ENCODE assay signal across 14 cellular contexts in the genomic region with DNA sequence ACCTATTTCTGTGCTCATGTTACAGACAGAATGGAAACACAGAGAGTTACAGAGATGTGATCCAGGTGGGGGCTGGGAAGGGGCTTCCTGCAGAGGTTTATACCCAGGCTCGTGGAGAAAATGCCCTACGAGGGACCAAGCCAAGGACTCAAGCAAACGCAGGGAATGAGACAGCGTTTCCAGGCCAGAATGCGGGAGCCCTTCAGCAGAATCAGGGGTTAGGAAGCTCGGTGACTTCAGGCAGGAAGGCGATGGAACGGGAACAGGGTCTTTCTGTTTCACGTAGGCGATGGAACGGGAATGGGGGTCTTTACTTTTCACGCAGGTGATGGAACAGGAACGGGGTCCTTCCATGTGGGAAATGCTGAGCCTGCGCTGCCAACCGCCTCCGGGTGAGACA.
"Had no signal": no experiment of that assay in that cellular context is flagged by ENCODE, and none has a peak within 500 bp of the region (broad histone marks: within the 10 kb centered on the region; RNA-seq: fewer than 3 reads in every experiment).

No MANE protein-coding gene starts in this region.

- DNase-seq: activated B cell treated with CpG ODN at 0.5 μM for 24 hours; activated CD4-positive, alpha-beta T cell treated with anti-CD3 and anti-CD28 coated beads for 48 hours; activated CD8-positive, alpha-beta T cell treated with anti-CD3 and anti-CD28 coated beads for 36 hours; activated naive CD4-positive, alpha-beta T cell; anterior cingulate cortex; left ventricle myocardium superior; natural killer cell; T-helper 2 cell had no signal

- H3K4me3 ChIP-seq: cardiac muscle cell, esophagus muscularis mucosa, right lobe of liver had no signal

- H3K4me3 Mint-ChIP-seq: activated B cell treated with CpG ODN at 0.5 μM for 24 hours; activated CD8-positive, alpha-beta T cell treated with anti-CD3 and anti-CD28 coated beads for 36 hours; activated T-helper 1 cell treated with anti-CD3 and anti-CD28 coated beads, Interleukin-12 subunit alpha, Interleukin-12 subunit beta, Interleukin-2, Interleukin-4 antibody, amounts not matched to agents 30 ng/mL and 10 ng/mL and 1 ng/mL, durations not matched to agents 14 hours and 24 hours and 36 hours; memory B cell; natural killer cell; stimulated activated naive CD8-positive, alpha-beta T cell treated with anti-CD3 and anti-CD28 coated beads, Interleukin-15, Interleukin-2, amounts not matched to agents 100 ng/mL and 50 ng/mL, for 24 hours had no signal

- H3K27me3 Mint-ChIP-seq: activated B cell treated with CpG ODN at 0.5 μM for 24 hours; activated CD8-positive, alpha-beta T cell treated with anti-CD3 and anti-CD28 coated beads for 36 hours; stimulated activated naive CD8-positive, alpha-beta T cell treated with anti-CD3 and anti-CD28 coated beads, Interleukin-15, Interleukin-2, amounts not matched to agents 100 ng/mL and 50 ng/mL, for 24 hours had no signal

- H3K36me3 ChIP-seq: cardiac muscle cell, esophagus muscularis mucosa, right lobe of liver had no signal

- H3K27ac ChIP-seq: cardiac muscle cell, esophagus muscularis mucosa, right lobe of liver had no signal

- H3K9me3 Mint-ChIP-seq: activated B cell treated with CpG ODN at 0.5 μM for 24 hours; activated CD8-positive, alpha-beta T cell treated with anti-CD3 and anti-CD28 coated beads for 36 hours; activated T-helper 1 cell treated with anti-CD3 and anti-CD28 coated beads, Interleukin-12 subunit alpha, Interleukin-12 subunit beta, Interleukin-2, Interleukin-4 antibody, amounts not matched to agents 30 ng/mL and 10 ng/mL and 1 ng/mL, durations not matched to agents 14 hours and 24 hours and 36 hours; memory B cell; natural killer cell; stimulated activated naive CD8-positive, alpha-beta T cell treated with anti-CD3 and anti-CD28 coated beads, Interleukin-15, Interleukin-2, amounts not matched to agents 100 ng/mL and 50 ng/mL, for 24 hours had no signal

- H3K4me1 ChIP-seq: right lobe of liver had no signal

- H3K9me3 ChIP-seq: esophagus muscularis mucosa, right lobe of liver had no signal

- ATAC-seq: activated CD8-positive, alpha-beta T cell treated with anti-CD3 and anti-CD28 coated beads for 36 hours; left ventricle myocardium superior; natural killer cell; right lobe of liver had no signal

- H3K27me3 ChIP-seq: cardiac muscle cell, esophagus muscularis mucosa, right lobe of liver had no signal

- H3K27ac Mint-ChIP-seq: activated B cell treated with CpG ODN at 0.5 μM for 24 hours; activated CD8-positive, alpha-beta T cell treated with anti-CD3 and anti-CD28 coated beads for 36 hours; activated T-helper 1 cell treated with anti-CD3 and anti-CD28 coated beads, Interleukin-12 subunit alpha, Interleukin-12 subunit beta, Interleukin-2, Interleukin-4 antibody, amounts not matched to agents 30 ng/mL and 10 ng/mL and 1 ng/mL, durations not matched to agents 14 hours and 24 hours and 36 hours; memory B cell; natural killer cell; stimulated activated naive CD8-positive, alpha-beta T cell treated with anti-CD3 and anti-CD28 coated beads, Interleukin-15, Interleukin-2, amounts not matched to agents 100 ng/mL and 50 ng/mL, for 24 hours had no signal

- H3K36me3 Mint-ChIP-seq: memory B cell, natural killer cell had no signal

- H3K4me1 Mint-ChIP-seq: activated B cell treated with CpG ODN at 0.5 μM for 24 hours, memory B cell, natural killer cell had no signal
